In genomic region chr1:76639181-76639580, GRCh38 we compare ENCODE assay signal across 10 cellular contexts.
"Had no signal": no experiment of that assay in that cellular context is flagged by ENCODE, and none has a peak within 500 bp of the region (broad histone marks: within the 10 kb centered on the region; RNA-seq: fewer than 3 reads in every experiment).

No MANE protein-coding gene starts in this region.

- H3K9me3 ChIP-seq: HAP-1 had no signal

- DNase-seq: GM23248, GOT3, H7, H9, HCEC 1CT, HFFc6 had no signal

- H3K9ac ChIP-seq: GM23248 had no signal

- H3K4me1 Mint-ChIP-seq: GM23338, H9 had no signal

- H3K9me3 Mint-ChIP-seq: GM23338, H9 had no signal

- H3K4me1 ChIP-seq: HAP-1 had no signal

- H3K4me3 Mint-ChIP-seq: GM23338, H9, HFFc6 had no signal

- H3K27ac Mint-ChIP-seq: GM23338, H9, HFFc6 had no signal

- FAIRE-seq: H1, H54 had no signal

- H3K27ac ChIP-seq: GM23248 had no signal

- H3K4me3 ChIP-seq: GM23248, GM23338, HAP-1 had no signal

- H3K36me3 ChIP-seq: HAP-1 had no signal
